8 cellular contexts compared by ENCODE assay signal in the genomic region with DNA sequence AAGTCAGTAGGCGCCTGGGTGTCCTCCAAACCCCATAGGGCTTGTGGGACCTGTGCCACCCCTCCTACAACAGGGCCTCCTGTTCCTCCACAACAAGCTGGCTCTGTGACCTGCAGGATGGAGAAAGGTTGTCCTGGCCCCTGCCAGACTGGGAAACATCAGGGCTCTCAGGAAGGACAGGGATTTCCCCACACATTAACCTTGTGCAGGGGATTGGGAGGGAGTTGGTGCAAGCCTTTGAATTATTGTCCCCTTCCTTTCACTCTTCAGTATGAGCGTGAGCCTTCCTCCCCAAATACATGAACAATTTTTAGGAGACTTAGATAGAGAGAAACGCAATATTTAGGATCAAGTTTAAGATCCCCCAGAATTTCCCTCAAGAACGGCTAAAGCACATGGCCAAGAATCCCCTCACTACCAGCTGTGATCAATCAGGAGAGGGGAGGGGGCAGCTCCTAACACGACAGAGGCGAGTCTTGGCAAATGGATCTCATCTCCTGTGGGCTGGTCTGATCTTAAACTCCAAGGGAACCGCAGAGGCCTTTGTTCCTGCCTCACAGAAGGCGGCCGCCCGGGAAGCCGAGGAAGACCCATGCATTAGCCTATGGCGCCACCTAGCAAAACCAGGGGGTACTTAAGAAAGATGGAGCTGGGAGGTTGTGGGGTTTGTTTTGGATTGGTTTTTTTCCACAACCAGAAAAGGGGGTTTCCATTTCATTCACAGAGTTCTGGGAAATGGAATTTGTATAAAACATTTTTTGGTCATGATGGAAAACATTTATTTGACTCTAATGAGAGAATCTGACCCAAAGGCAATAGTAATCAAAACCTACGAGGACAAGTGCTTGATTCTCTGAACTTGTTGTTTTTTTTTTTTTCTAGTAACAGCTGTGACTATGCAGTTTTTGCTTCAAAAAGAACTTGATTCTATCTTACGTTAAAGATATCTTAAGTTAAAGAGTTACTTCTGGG. TPM values are rescaled to one million over a fixed set of nuclear protein-coding genes. Genes with fewer than 3 reads are reported as not detected.
DNase-seq lines count a peak whose midpoint lies in the region; FAIRE-seq and TF ChIP-seq lines count a peak whose summit lies in the region.

No MANE protein-coding gene starts in this region.

- peaks cover 7% of the 10 kb centered on the region for H3K4me1 Mint-ChIP-seq in type B pancreatic cell (ENCODE audit: unreplicated experiment)

- DNase-seq in GM12892 (ENCODE audit: insufficient read length) (peak; percentile 37), NT2/D1 (ENCODE audit: low read depth, low spot score) (peak; percentile 67), foreskin melanocyte (peak; percentile 60), occipital lobe (lab: John Stamatoyannopoulos, UW) (peak; percentile 58), type B pancreatic cell (ENCODE audit: extremely low spot score, unreplicated experiment) (peak; percentile 84)
- peak; percentile 70 for DNase-seq in Jurkat, Clone E6-1 (ENCODE audit: low read depth, low spot score)
- DNase-seq in activated T-cell treated with anti-CD3 and anti-CD28 coated beads, Interleukin-2, amount 50 U/mL, for 48 hours, result peak; percentile 71 to 72

- no peak overlapping the region for H3K4me3 Mint-ChIP-seq in type B pancreatic cell

- H3K27ac ChIP-seq in 22Rv1, result no peak overlapping the region

- H3K27me3 Mint-ChIP-seq in type B pancreatic cell, result peaks cover 3% of the 10 kb centered on the region

- no peaks in the 10 kb centered on the region for H3K4me1 ChIP-seq in NT2/D1 (ENCODE audit: insufficient read depth, insufficient read length)

- no peak overlapping the region for H3K4me3 ChIP-seq in Jurkat, Clone E6-1 (ENCODE audit: low read length)
- H3K4me3 ChIP-seq in NT2/D1 (ENCODE audit: insufficient read length, low read depth), result no peak overlapping the region

- no peaks in the 10 kb centered on the region for H3K36me3 ChIP-seq in NT2/D1 (ENCODE audit: insufficient read depth, insufficient read length, low read length)

- no peaks in the 10 kb centered on the region for H3K27me3 ChIP-seq in NT2/D1 (ENCODE audit: insufficient read depth, insufficient read length)

- H3K27ac Mint-ChIP-seq in type B pancreatic cell, result peak overlapping the region; percentile 55

- FAIRE-seq in GM12892 (lab: Jason Lieb, UNC), result no peak

- H3K9me3 Mint-ChIP-seq in type B pancreatic cell, result no peaks in the 10 kb centered on the region

- no peaks in the 10 kb centered on the region for H3K36me3 Mint-ChIP-seq in type B pancreatic cell

- peaks cover 10% of the 10 kb centered on the region; the same call in 1 of the 2 replicates for H3K9me3 ChIP-seq in NT2/D1 (ENCODE audit: insufficient read depth, low read length)

- no peak for TF ChIP-seq POLR2A in GM12892 (IDR thresholded peaks at IDR 0.05; ENCODE audit: low read depth, low read length)

- no peak overlapping the region for H3K9ac ChIP-seq in NT2/D1 (ENCODE audit: insufficient read length, low read depth)

- TF ChIP-seq CTCF in 22Rv1 (IDR thresholded peaks at IDR 0.05) (peak; percentile 87), type B pancreatic cell (conservative IDR thresholded peaks at IDR 0.05) (peak; percentile 95)

RNA-seq across cellular contexts. Expression of gene OSMR, which starts 36.1 kb away (rescaled TPM):
- polyA plus RNA-seq in GM12892 (2012; ENCODE audit: missing spikeins), result 0.06 TPM
- not detected for polyA plus RNA-seq in Jurkat, Clone E6-1 (2012; ENCODE audit: insufficient read depth, insufficient read length)
- total RNA-seq in occipital lobe, result 2.0 TPM
- total RNA-seq in type B pancreatic cell (ENCODE audit: low replicate concordance), result 1.3 and 1.6 TPM in 2 replicates
